Comparison of ENCODE assay signal across 8 cellular contexts in the genomic region with DNA sequence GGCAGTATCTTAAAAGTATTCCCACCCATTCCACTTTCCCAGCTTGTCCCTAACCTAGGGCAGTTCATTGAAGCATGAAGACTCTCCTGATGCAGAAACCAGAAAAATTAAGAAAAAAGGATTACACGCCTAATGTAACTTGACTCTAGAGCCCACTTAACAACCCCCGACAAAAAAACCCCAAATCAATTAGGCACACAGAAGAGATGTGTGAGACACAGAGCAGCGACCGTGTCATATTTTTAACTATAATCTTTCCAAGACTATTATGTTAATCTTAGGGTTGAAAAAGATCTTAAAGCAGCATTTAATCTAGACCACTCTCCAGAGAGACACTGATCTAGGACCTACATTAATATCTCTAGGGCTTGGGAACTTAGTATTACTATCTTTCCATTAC. TPM values are rescaled to one million over a fixed set of nuclear protein-coding genes. Genes with fewer than 3 reads are reported as not detected.
A peak's percentile ranks its signal among the peaks of the same experiment; 100 is the strongest.
DNase-seq lines count a peak whose midpoint lies in the region; ATAC-seq and TF ChIP-seq lines count a peak whose summit lies in the region.

No MANE protein-coding gene starts in this region.

- peak overlapping the region; percentile 96 to 99 for H3K27ac ChIP-seq in left lung
- H3K27ac ChIP-seq in tibial nerve: peak overlapping the region; percentile 98 to 99 (median 98)

- 1 to 2% methylated on average over 4 of the region's 4 CpGs for WGBS in tibial nerve, 2 donors

- no peaks in the 10 kb centered on the region for H3K9me3 ChIP-seq in left lung
- no peaks in the 10 kb centered on the region for H3K9me3 ChIP-seq in tibial nerve

- H3K4me3 ChIP-seq in left lung: peak overlapping the region; percentile 76 to 79
- H3K4me3 ChIP-seq in tibial nerve: peak overlapping the region; percentile 67 to 90 (median 84)

- no peak for TF ChIP-seq POLR2A in tibial nerve (IDR thresholded peaks at IDR 0.05)

- H3K27ac Mint-ChIP-seq in activated T-cell treated with anti-CD3 and anti-CD28 coated beads, Interleukin-2, amount 50 U/mL, for 72 hours: peak overlapping the region; percentile 99
- H3K27ac Mint-ChIP-seq in activated naive CD4-positive, alpha-beta T cell treated with anti-CD3 and anti-CD28 coated beads, Interleukin-2, amount 50 U/mL, for 72 hours: peak overlapping the region; percentile 95 to 100

- H3K4me3 Mint-ChIP-seq in activated T-cell treated with anti-CD3 and anti-CD28 coated beads, Interleukin-2, amount 50 U/mL, for 72 hours: peak overlapping the region; percentile 85 to 99

- H3K36me3 ChIP-seq in left lung (no peaks in the 10 kb centered on the region), tibial nerve (no peaks in the 10 kb centered on the region)

- ATAC-seq in activated T-cell treated with anti-CD3 and anti-CD28 coated beads, Interleukin-2, amount 50 U/mL, for 72 hours (replicated peaks in 1 of 2): no peak
- ATAC-seq in activated naive CD4-positive, alpha-beta T cell treated with anti-CD3 and anti-CD28 coated beads, Interleukin-2, amount 50 U/mL, for 72 hours: no peak
- ATAC-seq in left lung: no peak
- ATAC-seq in GM21825 (IDR thresholded peaks at IDR 0.05; ENCODE audit: unreplicated experiment): no peak

- TF ChIP-seq CTCF in left lung (IDR thresholded peaks at IDR 0.05): no peak
- TF ChIP-seq CTCF in tibial nerve (IDR thresholded peaks at IDR 0.05): no peak

- no peaks in the 10 kb centered on the region for H3K27me3 Mint-ChIP-seq in activated T-cell treated with anti-CD3 and anti-CD28 coated beads, Interleukin-2, amount 50 U/mL, for 72 hours (ENCODE audit: low read depth)

- peaks cover 7 to 18% of the 10 kb centered on the region in 2 donors for H3K36me3 Mint-ChIP-seq in activated T-cell treated with anti-CD3 and anti-CD28 coated beads, Interleukin-2, amount 50 U/mL, for 72 hours (ENCODE audit: insufficient read depth in 2 of 2)
- H3K36me3 Mint-ChIP-seq in activated naive CD4-positive, alpha-beta T cell treated with anti-CD3 and anti-CD28 coated beads, Interleukin-2, amount 50 U/mL, for 72 hours: peaks cover 20 to 28% of the 10 kb centered on the region in 2 donors

- intact Hi-C loops in left lung (cut with DNase I): no loop called here

- peaks cover 53% of the 10 kb centered on the region for H3K4me1 Mint-ChIP-seq in activated T-cell treated with anti-CD3 and anti-CD28 coated beads, Interleukin-2, amount 50 U/mL, for 72 hours (ENCODE audit: low read depth)

- H3K4me1 ChIP-seq in left lung (peaks cover 11 to 54% of the 10 kb centered on the region in 2 donors), tibial nerve (peaks cover 0 to 53% (median 15%) of the 10 kb centered on the region in 4 donors)

- TF ChIP-seq EP300 in tibial nerve (IDR thresholded peaks at IDR 0.05): no peak

- no peaks in the 10 kb centered on the region for H3K9me3 Mint-ChIP-seq in activated T-cell treated with anti-CD3 and anti-CD28 coated beads, Interleukin-2, amount 50 U/mL, for 72 hours
- no peaks in the 10 kb centered on the region for H3K9me3 Mint-ChIP-seq in activated naive CD4-positive, alpha-beta T cell treated with anti-CD3 and anti-CD28 coated beads, Interleukin-2, amount 50 U/mL, for 72 hours

- H3K27me3 ChIP-seq in left lung: peaks cover 0 to 3% of the 10 kb centered on the region in 2 donors
- no peaks in the 10 kb centered on the region for H3K27me3 ChIP-seq in tibial nerve

- no peak for DNase-seq in activated T-cell treated with anti-CD3 and anti-CD28 coated beads, Interleukin-2, amount 50 U/mL, for 72 hours
- DNase-seq in activated T-cell treated with anti-CD3 and anti-CD28 coated beads for 4 hours (no peak), left lung (no peak), tibial nerve (ENCODE audit: low spot score in 2 of 2) (no peak), kidney glomerular epithelial cell (lab: John Stamatoyannopoulos, UW) (no peak), cerebellum (ENCODE audit: low spot score) (no peak)
- no peak for DNase-seq in activated naive CD4-positive, alpha-beta T cell treated with anti-CD3 and anti-CD28 coated beads, Interleukin-2, amount 50 U/mL, for 72 hours (ENCODE audit: low spot score in 2 of 2)

RNA-seq across cellular contexts. Expression of gene YTHDC1, which starts 1.3 kb away (rescaled TPM):
- 100 to 1,000 TPM in 1 of 2 donors, 10 to 100 TPM in 1; 92.2 to 105 TPM for total RNA-seq in activated T-cell treated with anti-CD3 and anti-CD28 coated beads, Interleukin-2, amount 50 U/mL, for 72 hours
- 10 to 100 TPM; 83.2 to 87.3 TPM for total RNA-seq in activated naive CD4-positive, alpha-beta T cell treated with anti-CD3 and anti-CD28 coated beads, Interleukin-2, amount 50 U/mL, for 72 hours
- total RNA-seq in left lung (10 to 100 TPM; 55.0 to 56.1 TPM), tibial nerve (10 to 100 TPM; 66.4 to 95.6 (median 86.2) TPM), cerebellum (96.5 TPM)
